1 cellular context compared by ENCODE assay signal in the genomic region with DNA sequence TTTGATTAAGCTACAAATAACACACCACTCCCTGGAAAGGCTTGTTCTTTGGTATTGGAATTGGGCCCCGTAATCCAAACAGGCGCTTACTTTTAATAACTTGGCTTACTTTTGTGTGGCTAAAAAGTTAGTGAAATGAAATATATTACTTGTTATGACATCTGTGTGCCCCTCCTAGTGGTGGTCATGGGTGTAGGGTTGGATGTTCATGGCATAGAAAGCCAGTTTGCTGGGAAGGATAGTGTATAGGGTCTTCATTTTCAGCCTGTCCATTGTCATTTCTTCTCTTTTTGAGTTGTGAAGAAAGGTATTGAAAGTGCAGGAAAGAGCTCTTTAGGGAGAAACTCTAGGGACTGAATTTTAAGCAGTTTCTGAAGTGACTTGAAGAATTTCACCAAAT.
TF ChIP-seq lines count a peak whose summit lies in the region.

No MANE protein-coding gene starts in this region.

TF ChIP-seq in WTC11, 78 proteins besides CTCF, POLR2A, EP300 and RAD21 (continued from another document):
- TF ChIP-seq NFYB (CRISPR knock-in tag; conservative IDR thresholded peaks at IDR 0.05; ENCODE audit: low read depth) (no peak), CBFB (CRISPR knock-in tag; IDR thresholded peaks at IDR 0.05; ENCODE audit: low read depth) (no peak), MYBL2 (CRISPR knock-in tag; IDR thresholded peaks at IDR 0.05) (no peak), HMGA2 (CRISPR knock-in tag; IDR thresholded peaks at IDR 0.05) (no peak), FOXK1 (CRISPR knock-in tag; IDR thresholded peaks at IDR 0.05) (no peak)
- TF ChIP-seq, protein P1, sequence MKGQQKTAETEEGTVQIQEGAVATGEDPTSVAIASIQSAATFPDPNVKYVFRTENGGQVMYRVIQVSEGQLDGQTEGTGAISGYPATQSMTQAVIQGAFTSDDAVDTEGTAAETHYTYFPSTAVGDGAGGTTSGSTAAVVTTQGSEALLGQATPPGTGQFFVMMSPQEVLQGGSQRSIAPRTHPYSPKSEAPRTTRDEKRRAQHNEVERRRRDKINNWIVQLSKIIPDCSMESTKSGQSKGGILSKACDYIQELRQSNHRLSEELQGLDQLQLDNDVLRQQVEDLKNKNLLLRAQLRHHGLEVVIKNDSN (CRISPR knock-in tag; IDR thresholded peaks at IDR 0.05): no peak
- TF ChIP-seq, protein P2, sequence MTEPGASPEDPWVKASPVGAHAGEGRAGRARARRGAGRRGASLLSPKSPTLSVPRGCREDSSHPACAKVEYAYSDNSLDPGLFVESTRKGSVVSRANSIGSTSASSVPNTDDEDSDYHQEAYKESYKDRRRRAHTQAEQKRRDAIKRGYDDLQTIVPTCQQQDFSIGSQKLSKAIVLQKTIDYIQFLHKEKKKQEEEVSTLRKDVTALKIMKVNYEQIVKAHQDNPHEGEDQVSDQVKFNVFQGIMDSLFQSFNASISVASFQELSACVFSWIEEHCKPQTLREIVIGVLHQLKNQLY (CRISPR knock-in tag; IDR thresholded peaks at IDR 0.05): no peak
- TF ChIP-seq, protein P3, sequence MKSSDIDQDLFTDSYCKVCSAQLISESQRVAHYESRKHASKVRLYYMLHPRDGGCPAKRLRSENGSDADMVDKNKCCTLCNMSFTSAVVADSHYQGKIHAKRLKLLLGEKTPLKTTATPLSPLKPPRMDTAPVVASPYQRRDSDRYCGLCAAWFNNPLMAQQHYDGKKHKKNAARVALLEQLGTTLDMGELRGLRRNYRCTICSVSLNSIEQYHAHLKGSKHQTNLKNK (CRISPR knock-in tag; IDR thresholded peaks at IDR 0.05): no peak
- TF ChIP-seq, protein P4, sequence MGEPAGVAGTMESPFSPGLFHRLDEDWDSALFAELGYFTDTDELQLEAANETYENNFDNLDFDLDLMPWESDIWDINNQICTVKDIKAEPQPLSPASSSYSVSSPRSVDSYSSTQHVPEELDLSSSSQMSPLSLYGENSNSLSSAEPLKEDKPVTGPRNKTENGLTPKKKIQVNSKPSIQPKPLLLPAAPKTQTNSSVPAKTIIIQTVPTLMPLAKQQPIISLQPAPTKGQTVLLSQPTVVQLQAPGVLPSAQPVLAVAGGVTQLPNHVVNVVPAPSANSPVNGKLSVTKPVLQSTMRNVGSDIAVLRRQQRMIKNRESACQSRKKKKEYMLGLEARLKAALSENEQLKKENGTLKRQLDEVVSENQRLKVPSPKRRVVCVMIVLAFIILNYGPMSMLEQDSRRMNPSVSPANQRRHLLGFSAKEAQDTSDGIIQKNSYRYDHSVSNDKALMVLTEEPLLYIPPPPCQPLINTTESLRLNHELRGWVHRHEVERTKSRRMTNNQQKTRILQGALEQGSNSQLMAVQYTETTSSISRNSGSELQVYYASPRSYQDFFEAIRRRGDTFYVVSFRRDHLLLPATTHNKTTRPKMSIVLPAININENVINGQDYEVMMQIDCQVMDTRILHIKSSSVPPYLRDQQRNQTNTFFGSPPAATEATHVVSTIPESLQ (CRISPR knock-in tag; IDR thresholded peaks at IDR 0.05): no peak
